In genomic region chr1:47437518-47438320, GRCh38 we compare ENCODE assay signal across 8 cellular contexts. TPM values are rescaled to one million over a fixed set of nuclear protein-coding genes. Genes with fewer than 3 reads are reported as not detected.
DNase-seq lines count a peak whose midpoint lies in the region; ATAC-seq and TF ChIP-seq lines count a peak whose summit lies in the region.

Gene FOXD2 (plus strand): TSS chr1:47438044. CDS start chr1:47438136, 92 bp downstream.

- H3K9me3 Mint-ChIP-seq in WTC11 = no peaks in the 10 kb centered on the region
- no peaks in the 10 kb centered on the region for H3K9me3 Mint-ChIP-seq in central memory CD8-positive, alpha-beta T cell

- DNase-seq in AG09309 (ENCODE audit: low read depth) (peak; percentile 17), NCI-H2196 (lab: John Stamatoyannopoulos, UW; ENCODE audit: unreplicated experiment) (peak; percentile 95), WTC11 (ENCODE audit: low spot score) (peak; percentile 95)
- DNase-seq in central memory CD8-positive, alpha-beta T cell (ENCODE audit: low spot score in 2 of 2) = peak; percentile 88 to 95
- DNase-seq in stimulated activated CD4-positive, alpha-beta T cell treated with anti-CD3 and anti-CD28 coated beads, Interleukin-1b, Interleukin-23, amount 100 ng/mL, for 48 hours = peak; percentile 88

- peak; percentile 85 for ATAC-seq in GM18867 (IDR thresholded peaks at IDR 0.05; ENCODE audit: unreplicated experiment)
- ATAC-seq in HG03095 (IDR thresholded peaks at IDR 0.05; ENCODE audit: unreplicated experiment) = peak; percentile 84
- peak; percentile 57 for ATAC-seq in WTC11
- peak; percentile 87 for ATAC-seq in central memory CD8-positive, alpha-beta T cell (replicated peaks; ENCODE audit: extremely low read depth, poor library complexity, severe bottlenecking)

- H3K27me3 Mint-ChIP-seq in WTC11 (ENCODE audit: low read depth) = peaks cover 48% of the 10 kb centered on the region
- H3K27me3 Mint-ChIP-seq in central memory CD8-positive, alpha-beta T cell = no peaks in the 10 kb centered on the region

- H3K36me3 Mint-ChIP-seq in WTC11 = 0 out of 2 replicates have a peak, but pooled peaks cover 5% of the 10 kb centered on the region
- peaks cover 13% of the 10 kb centered on the region for H3K36me3 Mint-ChIP-seq in central memory CD8-positive, alpha-beta T cell (ENCODE audit: insufficient read depth)

- CTCF ChIA-PET in WTC11 (lab: Charles Lee) = interaction anchor here (0.5 to 8.4 kb wide), 75 partner anchors 8 to 623 kb away, joined by 3 to 177 read pairs (median 5); partner anchors contain the start of genes CMPK1, FOXE3, PDZK1IP1 and STIL

- peak within 1 kb of the TSS; percentile 74 for H3K4me3 Mint-ChIP-seq in WTC11
- H3K4me3 Mint-ChIP-seq in central memory CD8-positive, alpha-beta T cell = peak within 1 kb of the TSS; percentile 90

- no peak within 1 kb of the TSS for H3K27ac Mint-ChIP-seq in WTC11
- H3K27ac Mint-ChIP-seq in central memory CD8-positive, alpha-beta T cell (ENCODE audit: low read depth) = peak within 1 kb of the TSS; percentile 68

- TF ChIP-seq CTCF in AG09309 (IDR thresholded peaks at IDR 0.05; ENCODE audit: control insufficient read depth, insufficient read depth, low read depth, low read length, missing control alignments) = peak; percentile 58
- TF ChIP-seq CTCF in WTC11 (IDR thresholded peaks at IDR 0.05) = peak; percentile 99

- peaks cover 33% of the 10 kb centered on the region for H3K4me1 Mint-ChIP-seq in WTC11
- H3K4me1 Mint-ChIP-seq in central memory CD8-positive, alpha-beta T cell = peaks cover 28% of the 10 kb centered on the region

- POLR2A ChIA-PET in WTC11 (lab: Charles Lee) = interaction anchor here (1.0 kb wide), 1 partner anchor 271 kb away, joined by 4 read pairs; no protein-coding TSS in a partner anchor

- peak within 1 kb of the TSS; percentile 94 for H3K4me3 ChIP-seq in AG09309 (ENCODE audit: control insufficient read depth, low read depth, low read length)

- H3K27ac ChIP-seq in layer of hippocampus (ENCODE audit: low read depth, low read length) = peak within 1 kb of the TSS; percentile 80

- H3K27me3 ChIP-seq in layer of hippocampus (ENCODE audit: control insufficient read depth, insufficient read depth, low read length) = peaks cover 54% of the 10 kb centered on the region

TF ChIP-seq in WTC11, 78 proteins besides CTCF, POLR2A, EP300 and RAD21 (continues in another document):
- TF ChIP-seq ZNF512 (CRISPR knock-in tag; IDR thresholded peaks at IDR 0.05; ENCODE audit: borderline replicate concordance) (no peak), PRDM15 (CRISPR knock-in tag; IDR thresholded peaks at IDR 0.05) (no peak), JAZF1 (CRISPR knock-in tag; IDR thresholded peaks at IDR 0.05) (no peak), AR (CRISPR knock-in tag; IDR thresholded peaks at IDR 0.05) (no peak), ZNF317 (CRISPR knock-in tag; IDR thresholded peaks at IDR 0.05; ENCODE audit: borderline replicate concordance, low read depth) (no peak), ZSCAN18 (CRISPR knock-in tag; IDR thresholded peaks at IDR 0.05) (no peak), CBFB (CRISPR knock-in tag; IDR thresholded peaks at IDR 0.05; ENCODE audit: low read depth) (no peak), USF2 (CRISPR knock-in tag; IDR thresholded peaks at IDR 0.05) (no peak), HMGXB4 (CRISPR knock-in tag; IDR thresholded peaks at IDR 0.05) (peak; percentile 88; the same call in 1 of the 2 replicates), GABPB1 (CRISPR knock-in tag; IDR thresholded peaks at IDR 0.05) (no peak), MYBL2 (CRISPR knock-in tag; IDR thresholded peaks at IDR 0.05) (no peak)

RNA-seq across cellular contexts. Expression of gene FOXD2, which starts in this region (rescaled TPM):
- 0.05 to 0.07 TPM (median 0.05 TPM) in 3 replicates for total RNA-seq in WTC11 (2021)

Comparison
In these comparisons a context has a peak if more than half of its experiments do, and no peak if none do; other contexts are left out.
1. Peak in every context shown above with its lines: DNase-seq, ATAC-seq, H3K4me3 ChIP-seq and H3K27ac ChIP-seq.
2. Peak in DNase-seq and ATAC-seq in WTC11; RNA of the gene not detected or under 1 TPM.
3. DNase-seq: peak in every context shown above with its lines; median percentile 95 in NCI-H2196; 95 in WTC11; 92 in central memory CD8-positive, alpha-beta T cell; 88 in stimulated activated CD4-positive, alpha-beta T cell treated with anti-CD3 and anti-CD28 coated beads, Interleukin-1b, Interleukin-23, amount 100 ng/mL, for 48 hours; 17 in AG09309.